In genomic region chr16:30567160-30567990, GRCh38 we compare ENCODE assay signal across 1 cellular context.
TF ChIP-seq lines count a peak whose summit lies in the region.

No MANE protein-coding gene starts in this region.

TF ChIP-seq in GM23338, 12 proteins besides CTCF, POLR2A, EP300 and RAD21 (continued from another document):
- TF ChIP-seq, protein P1, sequence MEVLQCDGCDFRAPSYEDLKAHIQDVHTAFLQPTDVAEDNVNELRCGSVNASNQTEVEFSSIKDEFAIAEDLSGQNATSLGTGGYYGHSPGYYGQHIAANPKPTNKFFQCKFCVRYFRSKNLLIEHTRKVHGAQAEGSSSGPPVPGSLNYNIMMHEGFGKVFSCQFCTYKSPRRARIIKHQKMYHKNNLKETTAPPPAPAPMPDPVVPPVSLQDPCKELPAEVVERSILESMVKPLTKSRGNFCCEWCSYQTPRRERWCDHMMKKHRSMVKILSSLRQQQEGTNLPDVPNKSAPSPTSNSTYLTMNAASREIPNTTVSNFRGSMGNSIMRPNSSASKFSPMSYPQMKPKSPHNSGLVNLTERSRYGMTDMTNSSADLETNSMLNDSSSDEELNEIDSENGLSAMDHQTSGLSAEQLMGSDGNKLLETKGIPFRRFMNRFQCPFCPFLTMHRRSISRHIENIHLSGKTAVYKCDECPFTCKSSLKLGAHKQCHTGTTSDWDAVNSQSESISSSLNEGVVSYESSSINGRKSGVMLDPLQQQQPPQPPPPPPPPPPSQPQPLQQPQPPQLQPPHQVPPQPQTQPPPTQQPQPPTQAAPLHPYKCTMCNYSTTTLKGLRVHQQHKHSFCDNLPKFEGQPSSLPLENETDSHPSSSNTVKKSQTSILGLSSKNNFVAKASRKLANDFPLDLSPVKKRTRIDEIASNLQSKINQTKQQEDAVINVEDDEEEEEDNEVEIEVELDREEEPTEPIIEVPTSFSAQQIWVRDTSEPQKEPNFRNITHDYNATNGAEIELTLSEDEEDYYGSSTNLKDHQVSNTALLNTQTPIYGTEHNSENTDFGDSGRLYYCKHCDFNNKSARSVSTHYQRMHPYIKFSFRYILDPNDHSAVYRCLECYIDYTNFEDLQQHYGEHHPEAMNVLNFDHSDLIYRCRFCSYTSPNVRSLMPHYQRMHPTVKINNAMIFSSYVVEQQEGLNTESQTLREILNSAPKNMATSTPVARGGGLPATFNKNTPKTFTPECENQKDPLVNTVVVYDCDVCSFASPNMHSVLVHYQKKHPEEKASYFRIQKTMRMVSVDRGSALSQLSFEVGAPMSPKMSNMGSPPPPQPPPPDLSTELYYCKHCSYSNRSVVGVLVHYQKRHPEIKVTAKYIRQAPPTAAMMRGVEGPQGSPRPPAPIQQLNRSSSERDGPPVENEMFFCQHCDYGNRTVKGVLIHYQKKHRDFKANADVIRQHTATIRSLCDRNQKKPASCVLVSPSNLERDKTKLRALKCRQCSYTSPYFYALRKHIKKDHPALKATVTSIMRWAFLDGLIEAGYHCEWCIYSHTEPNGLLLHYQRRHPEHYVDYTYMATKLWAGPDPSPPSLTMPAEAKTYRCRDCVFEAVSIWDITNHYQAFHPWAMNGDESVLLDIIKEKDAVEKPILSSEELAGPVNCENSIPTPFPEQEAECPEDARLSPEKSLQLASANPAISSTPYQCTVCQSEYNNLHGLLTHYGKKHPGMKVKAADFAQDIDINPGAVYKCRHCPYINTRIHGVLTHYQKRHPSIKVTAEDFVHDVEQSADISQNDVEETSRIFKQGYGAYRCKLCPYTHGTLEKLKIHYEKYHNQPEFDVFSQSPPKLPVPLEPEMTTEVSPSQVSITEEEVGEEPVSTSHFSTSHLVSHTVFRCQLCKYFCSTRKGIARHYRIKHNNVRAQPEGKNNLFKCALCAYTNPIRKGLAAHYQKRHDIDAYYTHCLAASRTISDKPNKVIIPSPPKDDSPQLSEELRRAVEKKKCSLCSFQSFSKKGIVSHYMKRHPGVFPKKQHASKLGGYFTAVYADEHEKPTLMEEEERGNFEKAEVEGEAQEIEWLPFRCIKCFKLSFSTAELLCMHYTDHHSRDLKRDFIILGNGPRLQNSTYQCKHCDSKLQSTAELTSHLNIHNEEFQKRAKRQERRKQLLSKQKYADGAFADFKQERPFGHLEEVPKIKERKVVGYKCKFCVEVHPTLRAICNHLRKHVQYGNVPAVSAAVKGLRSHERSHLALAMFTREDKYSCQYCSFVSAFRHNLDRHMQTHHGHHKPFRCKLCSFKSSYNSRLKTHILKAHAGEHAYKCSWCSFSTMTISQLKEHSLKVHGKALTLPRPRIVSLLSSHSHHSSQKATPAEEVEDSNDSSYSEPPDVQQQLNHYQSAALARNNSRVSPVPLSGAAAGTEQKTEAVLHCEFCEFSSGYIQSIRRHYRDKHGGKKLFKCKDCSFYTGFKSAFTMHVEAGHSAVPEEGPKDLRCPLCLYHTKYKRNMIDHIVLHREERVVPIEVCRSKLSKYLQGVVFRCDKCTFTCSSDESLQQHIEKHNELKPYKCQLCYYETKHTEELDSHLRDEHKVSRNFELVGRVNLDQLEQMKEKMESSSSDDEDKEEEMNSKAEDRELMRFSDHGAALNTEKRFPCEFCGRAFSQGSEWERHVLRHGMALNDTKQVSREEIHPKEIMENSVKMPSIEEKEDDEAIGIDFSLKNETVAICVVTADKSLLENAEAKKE (CRISPR knock-in tag; IDR thresholded peaks at IDR 0.05): no peak
- TF ChIP-seq CREB1 (CRISPR knock-in tag; IDR thresholded peaks at IDR 0.05; ENCODE audit: low read depth) (no peak), JUNB (IDR thresholded peaks at IDR 0.05; ENCODE audit: unreplicated experiment) (no peak), ZNF114 (CRISPR knock-in tag; IDR thresholded peaks at IDR 0.05) (no peak), NANOG (IDR thresholded peaks at IDR 0.05; ENCODE audit: borderline replicate concordance) (no peak), POLR2AphosphoS5 (IDR thresholded peaks at IDR 0.05; ENCODE audit: low read depth) (no peak), REST (IDR thresholded peaks at IDR 0.05; ENCODE audit: unreplicated experiment) (no peak), EZH2phosphoT487 (IDR thresholded peaks at IDR 0.05; ENCODE audit: unreplicated experiment) (no peak), STAT1 (IDR thresholded peaks at IDR 0.05; ENCODE audit: unreplicated experiment) (no peak), EZH2 (IDR thresholded peaks at IDR 0.05; ENCODE audit: low read depth, unreplicated experiment) (no peak)
